Comparison of ENCODE assay signal across 25 cellular contexts in genomic region chr20:910132-910839, GRCh38. TPM values are rescaled to one million over a fixed set of nuclear protein-coding genes. Genes with fewer than 3 reads are reported as not detected.
A peak's percentile ranks its signal among the peaks of the same experiment; 100 is the strongest.
DNase-seq lines count a peak whose midpoint lies in the region; ATAC-seq and TF ChIP-seq lines count a peak whose summit lies in the region.
"Had no signal": no experiment of that assay in that cellular context is flagged by ENCODE, and none has a peak within 500 bp of the region (broad histone marks: within the 10 kb centered on the region; RNA-seq: fewer than 3 reads in every experiment).

No MANE protein-coding gene starts in this region.

- ATAC-seq in WTC11 (no peak), GM21723 (IDR thresholded peaks at IDR 0.05; ENCODE audit: unreplicated experiment) (no peak)
- ATAC-seq: activated T-cell treated with anti-CD3 and anti-CD28 coated beads, Interleukin-2, amount 50 U/mL, for 4 hours; esophagus mucosa; HCT116; natural killer cell treated with Interleukin-12 subunit alpha and Interleukin-12 subunit beta and Interleukin-15 and Interleukin-18, amount 100 ng/mL, for 72 hours had no signal

- H2AFZ ChIP-seq in mesenchymal stem cell (ENCODE audit: low read depth, low read length), result no peak overlapping the region

- H4K8ac ChIP-seq in mesenchymal stem cell (ENCODE audit: low read length), result no peak overlapping the region

- H3K4me3 Mint-ChIP-seq in WTC11, result no peak overlapping the region
- H3K4me3 Mint-ChIP-seq: activated naive CD4-positive, alpha-beta T cell treated with anti-CD3 and anti-CD28 coated beads, Interleukin-2, amount 10 ng/mL, durations not matched to agents 7 days and 5 days; activated T-cell treated with anti-CD3 and anti-CD28 coated beads, Interleukin-2, amount 50 U/mL, for 4 hours; CD8-positive, alpha-beta memory T cell; mesothelial cell of epicardium; natural killer cell treated with Interleukin-12 subunit alpha and Interleukin-12 subunit beta and Interleukin-15 and Interleukin-18, amount 100 ng/mL, for 72 hours had no signal

- no peak overlapping the region for H3K27ac ChIP-seq in BLaER1 treated with 17β-estradiol and CSF1 and Interleukin-3, amounts not matched to agents 10 nM and 100 nM
- no peak overlapping the region for H3K27ac ChIP-seq in mesenchymal stem cell (ENCODE audit: low read length, poor library complexity, severe bottlenecking)
- H3K27ac ChIP-seq: HL-60 had no signal

- H3K27ac Mint-ChIP-seq in WTC11, result no peak overlapping the region
- H3K27ac Mint-ChIP-seq: activated naive CD4-positive, alpha-beta T cell treated with anti-CD3 and anti-CD28 coated beads, Interleukin-2, amount 10 ng/mL, durations not matched to agents 7 days and 5 days; CD8-positive, alpha-beta memory T cell; mesothelial cell of epicardium; natural killer cell treated with Interleukin-12 subunit alpha and Interleukin-12 subunit beta and Interleukin-15 and Interleukin-18, amount 100 ng/mL, for 72 hours had no signal

- TF ChIP-seq CTCF in cardiac fibroblast (IDR thresholded peaks at IDR 0.05; ENCODE audit: low read depth, low read length) (no peak), WTC11 (IDR thresholded peaks at IDR 0.05) (no peak)

- DNase-seq in cardiac fibroblast (ENCODE audit: low read depth in 2 of 2) (peak; percentile 18 to 48), mesenchymal stem cell (no peak), stromal cell of bone marrow (ENCODE audit: low read depth) (peak; percentile 50), NCI-H226 (no peak), WTC11 (ENCODE audit: low spot score) (no peak)
- no peak for DNase-seq in activated CD4-positive, alpha-beta T cell treated with anti-CD3 and anti-CD28 coated beads for 4 hours
- DNase-seq: activated CD8-positive, alpha-beta memory T cell treated with anti-CD3 and anti-CD28 coated beads for 24 hours; activated naive CD4-positive, alpha-beta T cell treated with anti-CD3 and anti-CD28 coated beads, Interleukin-2, amount 10 ng/mL, durations not matched to agents 7 days and 5 days; activated T-cell treated with anti-CD3 and anti-CD28 coated beads, Interleukin-2, amount 50 U/mL, for 4 hours; CD8-positive, alpha-beta memory T cell; DMS79 treated with DMSO at 0.1 percent for 48 hours; effector memory CD4-positive, alpha-beta T cell; NCI-H2171 treated with DMSO at 0.1 percent for 48 hours; NCI-H69; substantia nigra; T1000 had no signal

- no peak overlapping the region for H3K23ac ChIP-seq in mesenchymal stem cell (ENCODE audit: low read length in 2 of 2)

- H2BK120ac ChIP-seq in mesenchymal stem cell (ENCODE audit: low read depth, low read length), result no peak overlapping the region

- WGBS in mesenchymal stem cell, result 39% methylated on average over 8 of the region's 8 CpGs

- H3K79me1 ChIP-seq in mesenchymal stem cell (replicated peaks; ENCODE audit: low read length, poor library complexity, severe bottlenecking), result no peaks in the 10 kb centered on the region

- H3K4me1 Mint-ChIP-seq in WTC11, result no peaks in the 10 kb centered on the region
- H3K4me1 Mint-ChIP-seq: CD8-positive, alpha-beta memory T cell had no signal

- H2BK15ac ChIP-seq in mesenchymal stem cell (ENCODE audit: low read depth, poor library complexity, severe bottlenecking), result no peak overlapping the region

- H3K36me3 ChIP-seq in BLaER1 treated with 17β-estradiol and CSF1 and Interleukin-3, amounts not matched to agents 10 nM and 100 nM, result no peaks in the 10 kb centered on the region
- no peaks in the 10 kb centered on the region for H3K36me3 ChIP-seq in mesenchymal stem cell (ENCODE audit: control insufficient read depth in 1 of 2, insufficient read depth in 2 of 2, low read depth in 1 of 2, low read length in 2 of 2)
- H3K36me3 ChIP-seq: ascending aorta had no signal

- POLR2A ChIA-PET in WTC11 (lab: Charles Lee), result no interaction called here

- H4K20me1 ChIP-seq in BLaER1 treated with 17β-estradiol and CSF1 and Interleukin-3, amounts not matched to agents 10 nM and 100 nM, result no peaks in the 10 kb centered on the region; a peak in 1 of 22 replicates

- H2AK5ac ChIP-seq in mesenchymal stem cell (ENCODE audit: low read length, severe bottlenecking), result no peak overlapping the region

- no peak overlapping the region for H3K9ac ChIP-seq in BLaER1 treated with 17β-estradiol and CSF1 and Interleukin-3, amounts not matched to agents 10 nM and 100 nM
- H3K9ac ChIP-seq in mesenchymal stem cell (ENCODE audit: low read length), result peak overlapping the region; percentile 38

- no peak overlapping the region for H3K4ac ChIP-seq in mesenchymal stem cell (ENCODE audit: low read depth in 1 of 2, low read length in 2 of 2)

- CTCF ChIA-PET in WTC11 (lab: Charles Lee), result interaction anchor here (1.3 to 9.0 kb wide), 6 partner anchors 25 to 204 kb away, joined by 3 to 71 read pairs (median 14); no protein-coding TSS in a partner anchor

- H4K91ac ChIP-seq in mesenchymal stem cell (ENCODE audit: low read length), result no peak overlapping the region

- H3K4me3 ChIP-seq in BLaER1 treated with 17β-estradiol and CSF1 and Interleukin-3, amounts not matched to agents 10 nM and 100 nM, result no peak overlapping the region
- no peak overlapping the region for H3K4me3 ChIP-seq in cardiac fibroblast (replicated peaks in 1 of 2; ENCODE audit: low read depth in 2 of 2, low read length in 2 of 2)
- peak overlapping the region in 1 of 2 experiments; percentile 30 for H3K4me3 ChIP-seq in mesenchymal stem cell (ENCODE audit: insufficient read depth in 1 of 2, low read depth in 1 of 2, low read length in 2 of 2)
- H3K4me3 ChIP-seq: ascending aorta had no signal

- peaks cover 45 to 63% (median 56%) of the 10 kb centered on the region in 10 experiments for H3K4me1 ChIP-seq in BLaER1 treated with 17β-estradiol and CSF1 and Interleukin-3, amounts not matched to agents 10 nM and 100 nM
- H3K4me1 ChIP-seq in mesenchymal stem cell (ENCODE audit: control insufficient read depth, insufficient read depth, low read depth, low read length), result no peaks in the 10 kb centered on the region
- H3K4me1 ChIP-seq: ascending aorta had no signal

- H3K18ac ChIP-seq in mesenchymal stem cell (ENCODE audit: low read depth in 1 of 2, low read length in 2 of 2), result no peak overlapping the region

- no peak overlapping the region for H2BK12ac ChIP-seq in mesenchymal stem cell (ENCODE audit: low read length in 2 of 2)

- H3K36me3 Mint-ChIP-seq in WTC11, result no peaks in the 10 kb centered on the region
- H3K36me3 Mint-ChIP-seq: activated naive CD4-positive, alpha-beta T cell treated with anti-CD3 and anti-CD28 coated beads, Interleukin-2, amount 10 ng/mL, durations not matched to agents 7 days and 5 days; CD8-positive, alpha-beta memory T cell; mesothelial cell of epicardium; natural killer cell treated with Interleukin-12 subunit alpha and Interleukin-12 subunit beta and Interleukin-15 and Interleukin-18, amount 100 ng/mL, for 72 hours had no signal

- H2BK5ac ChIP-seq in mesenchymal stem cell (ENCODE audit: low read depth, low read length, poor library complexity, severe bottlenecking), result no peak overlapping the region

- no peaks in the 10 kb centered on the region for H3K9me3 Mint-ChIP-seq in WTC11
- H3K9me3 Mint-ChIP-seq: activated naive CD4-positive, alpha-beta T cell treated with anti-CD3 and anti-CD28 coated beads, Interleukin-2, amount 10 ng/mL, durations not matched to agents 7 days and 5 days; activated T-cell treated with anti-CD3 and anti-CD28 coated beads, Interleukin-2, amount 50 U/mL, for 4 hours; CD8-positive, alpha-beta memory T cell; mesothelial cell of epicardium; natural killer cell treated with Interleukin-12 subunit alpha and Interleukin-12 subunit beta and Interleukin-15 and Interleukin-18, amount 100 ng/mL, for 72 hours had no signal

- no peak overlapping the region for H3K14ac ChIP-seq in mesenchymal stem cell (ENCODE audit: low read length in 2 of 2)

- H3K4me2 ChIP-seq in BLaER1 treated with 17β-estradiol and CSF1 and Interleukin-3, amounts not matched to agents 10 nM and 100 nM, result peak overlapping the region in 7 of 11 experiments; percentile 0 to 65 (median 38); a peak in 9 of 22 replicates
- no peak overlapping the region for H3K4me2 ChIP-seq in mesenchymal stem cell (ENCODE audit: low read length, poor library complexity, severe bottlenecking)

- H3K27me3 Mint-ChIP-seq in WTC11 (ENCODE audit: low read depth), result no peaks in the 10 kb centered on the region

- no peaks in the 10 kb centered on the region for H3K9me3 ChIP-seq in BLaER1 treated with 17β-estradiol and CSF1 and Interleukin-3, amounts not matched to agents 10 nM and 100 nM (replicated peaks in 1 of 11)
- H3K9me3 ChIP-seq in mesenchymal stem cell (ENCODE audit: control insufficient read depth, low read length), result no peaks in the 10 kb centered on the region
- H3K9me3 ChIP-seq: ascending aorta had no signal

- H3K27me3 ChIP-seq in BLaER1 treated with 17β-estradiol and CSF1 and Interleukin-3, amounts not matched to agents 10 nM and 100 nM, result no peaks in the 10 kb centered on the region
- H3K27me3 ChIP-seq in mesenchymal stem cell (ENCODE audit: control insufficient read depth in 1 of 2, insufficient read depth in 1 of 2, low read length in 2 of 2), result peaks cover 27 to 40% of the 10 kb centered on the region in 2 experiments
- H3K27me3 ChIP-seq: ascending aorta had no signal

TF ChIP-seq in WTC11, 78 proteins besides CTCF, POLR2A, EP300 and RAD21 (continues in another document):
- TF ChIP-seq SP1 (CRISPR knock-in tag; conservative IDR thresholded peaks at IDR 0.05) (no peak), NFATC4 (CRISPR knock-in tag; IDR thresholded peaks at IDR 0.05) (no peak), ZBTB21 (CRISPR knock-in tag; IDR thresholded peaks at IDR 0.05; ENCODE audit: borderline replicate concordance) (no peak), MYBL2 (CRISPR knock-in tag; IDR thresholded peaks at IDR 0.05) (no peak), FOXP4 (CRISPR knock-in tag; IDR thresholded peaks at IDR 0.05) (no peak), PRRX2 (CRISPR knock-in tag; IDR thresholded peaks at IDR 0.05) (no peak)

RNA-seq across cellular contexts. Expression of gene ANGPT4, which starts 5.8 kb away (rescaled TPM):
- 0.03 TPM for polyA plus RNA-seq in mesenchymal stem cell (2013, experiment 1 of 2)
- polyA plus RNA-seq in mesenchymal stem cell (2013, experiment 2 of 2), result 0.01 TPM
- 0.20 to 0.32 TPM (median 0.25 TPM) in 3 replicates for total RNA-seq in WTC11 (2021)
- total RNA-seq: activated T-cell treated with anti-CD3 and anti-CD28 coated beads, Interleukin-2, amount 50 U/mL, for 4 hours; CD8-positive, alpha-beta memory T cell; M059J; natural killer cell treated with Interleukin-12 subunit alpha and Interleukin-12 subunit beta and Interleukin-15 and Interleukin-18, amount 100 ng/mL, for 72 hours had no signal
- polyA plus RNA-seq: CD8-positive, alpha-beta memory T cell had no signal

Comparison
In these comparisons a context has a peak if more than half of its experiments do, and no peak if none do; other contexts are left out.
1. DNase-seq: peak in cardiac fibroblast (2 of 2) and stromal cell of bone marrow (single experiment); none in mesenchymal stem cell (single experiment), activated CD4-positive, alpha-beta T cell treated with anti-CD3 and anti-CD28 coated beads for 4 hours (0 of 2), NCI-H226 (single experiment) and WTC11 (single experiment).